Comparison of ENCODE assay signal across 2 cellular contexts in the genomic region with DNA sequence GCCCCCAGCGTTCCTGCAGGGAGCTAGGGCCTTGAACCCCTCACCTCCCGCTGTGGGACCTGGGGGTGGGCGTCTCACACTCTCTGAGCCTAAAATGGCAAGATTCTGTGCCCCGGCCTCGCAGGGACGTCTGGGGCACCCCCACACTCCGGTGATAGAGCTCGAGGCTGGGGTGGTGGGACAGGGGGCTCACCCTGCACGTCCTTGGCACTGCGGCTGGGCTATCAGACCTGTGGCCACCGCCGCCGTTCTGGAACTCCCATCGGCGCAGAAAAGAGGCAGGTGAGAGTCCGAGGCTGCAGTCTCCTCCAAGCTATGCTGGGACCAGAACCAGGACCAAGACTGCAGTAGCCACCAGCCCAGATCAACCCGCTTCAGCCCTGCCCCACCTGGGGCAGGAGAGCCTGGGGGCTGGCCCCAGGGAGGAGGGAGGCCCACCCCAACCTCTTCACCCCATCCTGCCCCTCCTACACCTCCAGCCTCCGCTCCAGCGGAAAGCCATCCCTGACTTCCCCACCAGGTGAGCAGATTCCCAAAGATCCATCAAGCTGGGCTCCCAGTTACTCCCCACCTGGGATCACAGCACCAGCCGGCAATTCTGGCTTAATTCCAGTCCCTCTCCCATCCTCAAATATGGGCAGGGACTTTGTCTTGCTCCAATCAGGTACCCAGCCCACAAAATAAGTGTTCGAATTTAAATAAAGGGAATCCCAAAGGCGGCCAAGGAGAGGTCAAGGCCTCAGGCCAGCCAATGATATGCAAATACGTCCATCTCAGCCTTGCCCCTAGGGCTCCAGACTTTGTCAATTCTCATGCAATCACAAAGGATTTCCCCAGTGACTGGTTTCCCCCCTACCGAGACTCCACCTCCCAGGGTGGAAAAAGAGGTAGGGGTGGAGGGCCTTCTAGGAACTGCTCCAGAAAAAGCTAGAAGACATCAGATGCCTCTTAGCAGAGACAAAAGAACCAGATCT.
TF ChIP-seq lines count a peak whose summit lies in the region.

No MANE protein-coding gene starts in this region.

TF ChIP-seq in K562, 482 proteins besides CTCF, POLR2A, EP300 and RAD21:
- TF ChIP-seq MTA1 (IDR thresholded peaks at IDR 0.05; ENCODE audit: borderline replicate concordance) (no peak), ZNF232 (CRISPR knock-in tag; IDR thresholded peaks at IDR 0.05) (no peak), PHF21A (IDR thresholded peaks at IDR 0.05; ENCODE audit: borderline replicate concordance, low read depth) (no peak), NCOA2 (IDR thresholded peaks at IDR 0.05; ENCODE audit: partially characterized antibody in 2 of 2) (no peak), L3MBTL2 (IDR thresholded peaks at IDR 0.05) (no peak), RBFOX2 (IDR thresholded peaks at IDR 0.05; ENCODE audit: low read depth, low read length) (0 out of 2 replicates have a peak, but pooled peaks have one; percentile 38), POLR2G (IDR thresholded peaks at IDR 0.05; ENCODE audit: low read depth, low read length) (peak; percentile 24; the same call in 1 of the 2 replicates), KAT2B (IDR thresholded peaks at IDR 0.05; ENCODE audit: low read depth, low read length) (no peak)
- TF ChIP-seq, protein P1, sequence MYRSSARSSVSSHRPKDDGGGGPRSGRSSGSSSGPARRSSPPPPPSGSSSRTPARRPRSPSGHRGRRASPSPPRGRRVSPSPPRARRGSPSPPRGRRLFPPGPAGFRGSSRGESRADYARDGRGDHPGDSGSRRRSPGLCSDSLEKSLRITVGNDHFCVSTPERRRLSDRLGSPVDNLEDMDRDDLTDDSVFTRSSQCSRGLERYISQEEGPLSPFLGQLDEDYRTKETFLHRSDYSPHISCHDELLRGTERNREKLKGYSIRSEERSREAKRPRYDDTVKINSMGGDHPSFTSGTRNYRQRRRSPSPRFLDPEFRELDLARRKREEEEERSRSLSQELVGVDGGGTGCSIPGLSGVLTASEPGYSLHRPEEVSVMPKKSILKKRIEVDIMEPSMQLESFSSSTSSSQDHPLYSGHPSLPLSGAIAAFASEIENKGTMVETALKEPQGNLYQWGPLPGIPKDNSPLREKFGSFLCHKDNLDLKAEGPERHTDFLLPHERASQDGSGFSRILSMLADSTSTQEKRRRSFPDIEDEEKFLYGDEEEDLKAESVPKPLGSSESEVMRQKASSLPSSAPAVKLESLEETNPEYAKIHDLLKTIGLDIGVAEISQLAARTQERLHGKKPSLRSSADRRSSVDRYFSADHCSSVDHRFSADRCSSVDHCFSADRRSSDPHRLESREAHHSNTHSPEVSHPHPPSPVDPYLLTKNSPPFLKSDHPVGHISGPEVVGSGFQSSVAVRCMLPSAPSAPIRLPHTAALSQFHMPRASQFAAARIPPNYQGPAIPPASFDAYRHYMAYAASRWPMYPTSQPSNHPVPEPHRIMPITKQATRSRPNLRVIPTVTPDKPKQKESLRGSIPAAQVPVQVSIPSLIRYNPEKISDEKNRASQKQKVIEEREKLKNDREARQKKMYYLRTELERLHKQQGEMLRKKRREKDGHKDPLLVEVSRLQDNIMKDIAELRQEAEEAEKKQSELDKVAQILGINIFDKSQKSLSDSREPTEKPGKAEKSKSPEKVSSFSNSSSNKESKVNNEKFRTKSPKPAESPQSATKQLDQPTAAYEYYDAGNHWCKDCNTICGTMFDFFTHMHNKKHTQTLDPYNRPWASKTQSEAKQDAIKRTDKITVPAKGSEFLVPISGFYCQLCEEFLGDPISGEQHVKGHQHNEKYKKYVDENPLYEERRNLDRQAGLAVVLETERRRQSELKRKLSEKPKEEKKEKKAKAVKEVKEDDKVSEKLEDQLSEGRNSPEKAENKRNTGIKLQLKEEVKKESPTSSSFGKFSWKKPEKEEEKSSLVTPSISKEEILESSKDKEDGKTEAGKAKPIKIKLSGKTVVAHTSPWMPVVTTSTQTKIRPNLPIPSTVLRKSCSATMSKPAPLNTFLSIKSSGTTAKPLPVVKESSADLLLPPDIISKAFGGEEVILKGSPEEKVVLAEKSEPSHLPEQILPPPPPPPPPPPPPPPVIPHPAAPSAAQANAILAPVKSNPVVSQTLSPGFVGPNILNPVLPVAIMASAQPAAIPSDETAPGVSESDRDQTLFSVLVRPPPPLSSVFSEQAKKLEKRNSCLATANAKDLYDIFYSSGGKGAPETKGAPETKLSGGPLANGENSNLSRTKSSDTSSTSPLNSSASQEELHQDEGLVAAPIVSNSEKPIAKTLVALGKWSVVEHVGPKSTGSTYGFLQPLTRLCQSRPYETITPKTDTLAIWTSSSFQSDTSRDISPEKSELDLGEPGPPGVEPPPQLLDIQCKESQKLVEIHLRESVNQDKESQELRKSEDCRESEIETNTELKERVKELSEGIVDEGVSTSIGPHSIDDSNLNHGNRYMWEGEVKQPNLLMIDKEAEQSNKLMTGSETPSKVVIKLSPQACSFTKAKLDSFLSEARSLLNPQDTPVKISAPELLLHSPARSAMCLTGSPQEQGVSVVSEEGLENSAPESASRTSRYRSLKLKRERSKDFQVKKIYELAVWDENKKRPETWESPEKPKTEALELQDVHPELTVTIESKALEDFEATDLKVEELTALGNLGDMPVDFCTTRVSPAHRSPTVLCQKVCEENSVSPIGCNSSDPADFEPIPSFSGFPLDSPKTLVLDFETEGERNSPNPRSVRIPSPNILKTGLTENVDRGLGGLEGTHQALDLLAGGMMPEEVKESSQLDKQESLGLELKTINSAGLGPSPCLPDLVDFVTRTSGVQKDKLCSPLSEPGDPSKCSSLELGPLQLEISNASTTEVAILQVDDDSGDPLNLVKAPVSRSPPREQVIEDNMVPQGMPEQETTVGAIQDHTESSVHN (IDR thresholded peaks at IDR 0.05; ENCODE audit: borderline replicate concordance in 1 of 2, low read depth in 1 of 2), result no peak

TF ChIP-seq in HepG2, 621 proteins besides CTCF, POLR2A, EP300 and RAD21:
- TF ChIP-seq ZEB1 (IDR thresholded peaks at IDR 0.05; ENCODE audit: insufficient replicate concordance, low read depth), result no peak
- no peak for TF ChIP-seq KDM5A (IDR thresholded peaks at IDR 0.05; ENCODE audit: borderline replicate concordance, low read length)
- no peak for TF ChIP-seq ZNF572 (CRISPR knock-in tag; IDR thresholded peaks at IDR 0.05)
- TF ChIP-seq ZSCAN9 (CRISPR knock-in tag; IDR thresholded peaks at IDR 0.05; ENCODE audit: borderline replicate concordance), result no peak
- TF ChIP-seq BCL6 (CRISPR knock-in tag; IDR thresholded peaks at IDR 0.05), result 0 out of 2 replicates have a peak, but pooled peaks have one; percentile 41
- TF ChIP-seq RBM22 (optimal IDR thresholded peaks at IDR 0.05; ENCODE audit: low read length), result peak; percentile 81
- TF ChIP-seq, protein P2, sequence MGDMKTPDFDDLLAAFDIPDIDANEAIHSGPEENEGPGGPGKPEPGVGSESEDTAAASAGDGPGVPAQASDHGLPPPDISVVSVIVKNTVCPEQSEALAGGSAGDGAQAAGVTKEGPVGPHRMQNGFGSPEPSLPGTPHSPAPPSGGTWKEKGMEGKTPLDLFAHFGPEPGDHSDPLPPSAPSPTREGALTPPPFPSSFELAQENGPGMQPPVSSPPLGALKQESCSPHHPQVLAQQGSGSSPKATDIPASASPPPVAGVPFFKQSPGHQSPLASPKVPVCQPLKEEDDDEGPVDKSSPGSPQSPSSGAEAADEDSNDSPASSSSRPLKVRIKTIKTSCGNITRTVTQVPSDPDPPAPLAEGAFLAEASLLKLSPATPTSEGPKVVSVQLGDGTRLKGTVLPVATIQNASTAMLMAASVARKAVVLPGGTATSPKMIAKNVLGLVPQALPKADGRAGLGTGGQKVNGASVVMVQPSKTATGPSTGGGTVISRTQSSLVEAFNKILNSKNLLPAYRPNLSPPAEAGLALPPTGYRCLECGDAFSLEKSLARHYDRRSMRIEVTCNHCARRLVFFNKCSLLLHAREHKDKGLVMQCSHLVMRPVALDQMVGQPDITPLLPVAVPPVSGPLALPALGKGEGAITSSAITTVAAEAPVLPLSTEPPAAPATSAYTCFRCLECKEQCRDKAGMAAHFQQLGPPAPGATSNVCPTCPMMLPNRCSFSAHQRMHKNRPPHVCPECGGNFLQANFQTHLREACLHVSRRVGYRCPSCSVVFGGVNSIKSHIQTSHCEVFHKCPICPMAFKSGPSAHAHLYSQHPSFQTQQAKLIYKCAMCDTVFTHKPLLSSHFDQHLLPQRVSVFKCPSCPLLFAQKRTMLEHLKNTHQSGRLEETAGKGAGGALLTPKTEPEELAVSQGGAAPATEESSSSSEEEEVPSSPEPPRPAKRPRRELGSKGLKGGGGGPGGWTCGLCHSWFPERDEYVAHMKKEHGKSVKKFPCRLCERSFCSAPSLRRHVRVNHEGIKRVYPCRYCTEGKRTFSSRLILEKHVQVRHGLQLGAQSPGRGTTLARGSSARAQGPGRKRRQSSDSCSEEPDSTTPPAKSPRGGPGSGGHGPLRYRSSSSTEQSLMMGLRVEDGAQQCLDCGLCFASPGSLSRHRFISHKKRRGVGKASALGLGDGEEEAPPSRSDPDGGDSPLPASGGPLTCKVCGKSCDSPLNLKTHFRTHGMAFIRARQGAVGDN (CRISPR knock-in tag; IDR thresholded peaks at IDR 0.05), result peak; percentile 16; the same call in 1 of the 2 replicates
- TF ChIP-seq, protein P3, sequence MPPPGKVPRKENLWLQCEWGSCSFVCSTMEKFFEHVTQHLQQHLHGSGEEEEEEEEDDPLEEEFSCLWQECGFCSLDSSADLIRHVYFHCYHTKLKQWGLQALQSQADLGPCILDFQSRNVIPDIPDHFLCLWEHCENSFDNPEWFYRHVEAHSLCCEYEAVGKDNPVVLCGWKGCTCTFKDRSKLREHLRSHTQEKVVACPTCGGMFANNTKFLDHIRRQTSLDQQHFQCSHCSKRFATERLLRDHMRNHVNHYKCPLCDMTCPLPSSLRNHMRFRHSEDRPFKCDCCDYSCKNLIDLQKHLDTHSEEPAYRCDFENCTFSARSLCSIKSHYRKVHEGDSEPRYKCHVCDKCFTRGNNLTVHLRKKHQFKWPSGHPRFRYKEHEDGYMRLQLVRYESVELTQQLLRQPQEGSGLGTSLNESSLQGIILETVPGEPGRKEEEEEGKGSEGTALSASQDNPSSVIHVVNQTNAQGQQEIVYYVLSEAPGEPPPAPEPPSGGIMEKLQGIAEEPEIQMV (CRISPR knock-in tag; IDR thresholded peaks at IDR 0.05; ENCODE audit: low read depth), result no peak
- TF ChIP-seq, protein P4, sequence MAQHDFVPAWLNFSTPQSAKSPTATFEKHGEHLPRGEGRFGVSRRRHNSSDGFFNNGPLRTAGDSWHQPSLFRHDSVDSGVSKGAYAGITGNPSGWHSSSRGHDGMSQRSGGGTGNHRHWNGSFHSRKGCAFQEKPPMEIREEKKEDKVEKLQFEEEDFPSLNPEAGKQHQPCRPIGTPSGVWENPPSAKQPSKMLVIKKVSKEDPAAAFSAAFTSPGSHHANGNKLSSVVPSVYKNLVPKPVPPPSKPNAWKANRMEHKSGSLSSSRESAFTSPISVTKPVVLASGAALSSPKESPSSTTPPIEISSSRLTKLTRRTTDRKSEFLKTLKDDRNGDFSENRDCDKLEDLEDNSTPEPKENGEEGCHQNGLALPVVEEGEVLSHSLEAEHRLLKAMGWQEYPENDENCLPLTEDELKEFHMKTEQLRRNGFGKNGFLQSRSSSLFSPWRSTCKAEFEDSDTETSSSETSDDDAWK (CRISPR knock-in tag; IDR thresholded peaks at IDR 0.05), result no peak
- no peak for TF ChIP-seq CBX1 (IDR thresholded peaks at IDR 0.05; ENCODE audit: low read depth)
- TF ChIP-seq PPARG (CRISPR knock-in tag; conservative IDR thresholded peaks at IDR 0.05), result no peak
- TF ChIP-seq ZNF619 (CRISPR knock-in tag; IDR thresholded peaks at IDR 0.05), result no peak
- TF ChIP-seq CCDC6 (CRISPR knock-in tag; IDR thresholded peaks at IDR 0.05), result no peak
- TF ChIP-seq ZNF768 (CRISPR knock-in tag; IDR thresholded peaks at IDR 0.05), result peak; percentile 27; the same call in 1 of the 2 replicates
- no peak for TF ChIP-seq SUZ12 (IDR thresholded peaks at IDR 0.05; ENCODE audit: low read depth, low read length)
- no peak for TF ChIP-seq ZNF251 (CRISPR knock-in tag; IDR thresholded peaks at IDR 0.05)
- peak; percentile 95 for TF ChIP-seq AGO2 (optimal IDR thresholded peaks at IDR 0.05; ENCODE audit: low read depth, low read length)
- peak; percentile 74 for TF ChIP-seq RBFOX2 (IDR thresholded peaks at IDR 0.05; ENCODE audit: low read depth, low read length)
- TF ChIP-seq, protein P5, sequence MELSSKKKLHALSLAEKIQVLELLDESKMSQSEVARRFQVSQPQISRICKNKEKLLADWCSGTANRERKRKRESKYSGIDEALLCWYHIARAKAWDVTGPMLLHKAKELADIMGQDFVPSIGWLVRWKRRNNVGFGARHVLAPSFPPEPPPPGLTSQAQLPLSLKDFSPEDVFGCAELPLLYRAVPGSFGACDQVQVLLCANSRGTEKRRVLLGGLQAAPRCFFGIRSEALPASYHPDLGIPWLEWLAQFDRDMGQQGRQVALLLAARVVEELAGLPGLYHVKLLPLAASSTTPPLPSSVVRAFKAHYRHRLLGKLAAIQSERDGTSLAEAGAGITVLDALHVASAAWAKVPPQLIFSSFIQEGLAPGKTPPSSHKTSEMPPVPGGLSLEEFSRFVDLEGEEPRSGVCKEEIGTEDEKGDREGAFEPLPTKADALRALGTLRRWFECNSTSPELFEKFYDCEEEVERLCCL (CRISPR knock-in tag; IDR thresholded peaks at IDR 0.05; ENCODE audit: borderline replicate concordance), result no peak
